23 cellular contexts compared by ENCODE assay signal in genomic region chr4:85543832-85544231, GRCh38.
DNase-seq lines count a peak whose midpoint lies in the region; ATAC-seq and TF ChIP-seq lines count a peak whose summit lies in the region.
"Had no signal": no experiment of that assay in that cellular context is flagged by ENCODE, and none has a peak within 500 bp of the region (broad histone marks: within the 10 kb centered on the region; RNA-seq: fewer than 3 reads in every experiment).

No MANE protein-coding gene starts in this region.

- H3K9me2 ChIP-seq in Karpas-422 (replicated peaks; ENCODE audit: insufficient read depth, low read length), result no peaks in the 10 kb centered on the region

- CTCF ChIA-PET in activated CD8-positive, alpha-beta T cell treated with anti-CD3 and anti-CD28 coated beads, Interleukin-2, amount 10 ng/mL, durations not matched to agents 7 days and 5 days (lab: Charles Lee), result no interaction called here

- H3K27ac Mint-ChIP-seq in activated CD8-positive, alpha-beta T cell treated with anti-CD3 and anti-CD28 coated beads, Interleukin-2, amount 10 ng/mL, durations not matched to agents 7 days and 5 days, result no peak overlapping the region
- no peak overlapping the region for H3K27ac Mint-ChIP-seq in activated T-cell treated with anti-CD3 and anti-CD28 coated beads, Interleukin-2, amount 50 U/mL, for 24 hours
- H3K27ac Mint-ChIP-seq: activated CD4-positive, alpha-beta T cell treated with anti-CD3 and anti-CD28 coated beads, Interleukin-2, amount 10 ng/mL, durations not matched to agents 24 days and 14 days; activated naive CD8-positive, alpha-beta T cell treated with anti-CD3 and anti-CD28 coated beads, Interleukin-2, amount 50 U/mL, for 24 hours; HFFc6; type B pancreatic cell had no signal

- no peaks in the 10 kb centered on the region for H3K9me3 ChIP-seq in Karpas-422 (ENCODE audit: low read length)
- H3K9me3 ChIP-seq: neutrophil, sigmoid colon had no signal

- no peak for ATAC-seq in activated CD8-positive, alpha-beta T cell treated with anti-CD3 and anti-CD28 coated beads, Interleukin-2, amount 10 ng/mL, durations not matched to agents 7 days and 5 days
- ATAC-seq: activated naive CD8-positive, alpha-beta T cell treated with anti-CD3 and anti-CD28 coated beads, Interleukin-2, amount 50 U/mL, for 24 hours; activated T-cell treated with anti-CD3 and anti-CD28 coated beads, Interleukin-2, amount 50 U/mL, for 4 hours had no signal

- H3K4me2 ChIP-seq in Karpas-422 (ENCODE audit: low read depth, low read length, poor library complexity, severe bottlenecking), result no peak overlapping the region
- H3K4me2 ChIP-seq: KMS-11 had no signal

- no peaks in the 10 kb centered on the region for H4K20me1 ChIP-seq in Karpas-422 (ENCODE audit: insufficient read depth, low read depth, low read length)

- H3K4me1 ChIP-seq in Karpas-422 (ENCODE audit: low read length), result peaks cover 26% of the 10 kb centered on the region
- H3K4me1 ChIP-seq: sigmoid colon had no signal

- TF ChIP-seq CTCF in AG10803 (conservative IDR thresholded peaks at IDR 0.05; ENCODE audit: low read length), result no peak
- TF ChIP-seq CTCF in choroid plexus epithelial cell (conservative IDR thresholded peaks at IDR 0.05; ENCODE audit: low read depth, low read length), result no peak
- TF ChIP-seq CTCF in GM20000 (IDR thresholded peaks at IDR 0.05; ENCODE audit: extremely low read depth, missing control alignments), result no peak

- peaks cover 81% of the 10 kb centered on the region for H3K79me2 ChIP-seq in Karpas-422 (ENCODE audit: low read length)

- DNase-seq in AG10803 (ENCODE audit: low read depth), result peak; percentile 67
- no peak for DNase-seq in Karpas-422
- DNase-seq in choroid plexus epithelial cell (ENCODE audit: low read depth), result peak; percentile 51
- peak; percentile 13 for DNase-seq in left kidney (ENCODE audit: low read depth, low spot score)
- no peak for DNase-seq in NOMO-1 treated with DMSO at 0.1 percent for 48 hours (lab: John Stamatoyannopoulos, UW; ENCODE audit: unreplicated experiment)
- no peak for DNase-seq in activated CD8-positive, alpha-beta T cell treated with anti-CD3 and anti-CD28 coated beads, Interleukin-2, amount 10 ng/mL, durations not matched to agents 7 days and 5 days
- DNase-seq in GM20000 (ENCODE audit: low spot score), result no peak
- DNase-seq in activated T-cell treated with anti-CD3 and anti-CD28 coated beads, Interleukin-2, amount 50 U/mL, for 24 hours, result no peak
- DNase-seq: activated CD4-positive, alpha-beta T cell treated with anti-CD3 and anti-CD28 coated beads, Interleukin-2, amount 10 ng/mL, durations not matched to agents 24 days and 14 days; activated naive CD8-positive, alpha-beta T cell treated with anti-CD3 and anti-CD28 coated beads, Interleukin-2, amount 50 U/mL, for 24 hours; activated T-cell treated with anti-CD3 and anti-CD28 coated beads, Interleukin-2, amount 50 U/mL, for 4 hours; AML-193; erythroblast; HFFc6; NCI-H1417; NK-92 treated with Interleukin-12 subunit alpha and Interleukin-12 subunit beta, amount 100 ng/mL, for 24 hours; SIG-M5; sigmoid colon; stimulated activated CD4-positive, alpha-beta T cell treated with anti-CD3 and anti-CD28 coated beads, Interleukin-4, amount 100 ng/mL, for 24 hours; T-helper 9 cell had no signal

- no peaks in the 10 kb centered on the region for H3K36me3 ChIP-seq in Karpas-422 (ENCODE audit: insufficient read depth, low read length)
- H3K36me3 ChIP-seq: neutrophil, sigmoid colon had no signal

- POLR2A ChIA-PET in activated CD8-positive, alpha-beta T cell treated with anti-CD3 and anti-CD28 coated beads, Interleukin-2, amount 10 ng/mL, durations not matched to agents 7 days and 5 days (lab: Charles Lee), result no interaction called here

- no peaks in the 10 kb centered on the region for H3K27me3 ChIP-seq in Karpas-422 (ENCODE audit: low read length)
- H3K27me3 ChIP-seq: neutrophil, sigmoid colon had no signal

- H3K4me3 ChIP-seq in AG10803 (ENCODE audit: low read length) (no peak overlapping the region), Karpas-422 (ENCODE audit: low read length) (no peak overlapping the region), choroid plexus epithelial cell (ENCODE audit: low read depth, low read length) (no peak overlapping the region)
- H3K4me3 ChIP-seq: sigmoid colon had no signal

- no peak overlapping the region for H3K9ac ChIP-seq in Karpas-422 (ENCODE audit: low read length)
- H3K9ac ChIP-seq: KMS-11 had no signal

- no peaks in the 10 kb centered on the region for H3K36me3 Mint-ChIP-seq in activated CD8-positive, alpha-beta T cell treated with anti-CD3 and anti-CD28 coated beads, Interleukin-2, amount 10 ng/mL, durations not matched to agents 7 days and 5 days (ENCODE audit: low read depth)
- H3K36me3 Mint-ChIP-seq in activated T-cell treated with anti-CD3 and anti-CD28 coated beads, Interleukin-2, amount 50 U/mL, for 24 hours (ENCODE audit: low read depth), result no peaks in the 10 kb centered on the region
- H3K36me3 Mint-ChIP-seq: type B pancreatic cell had no signal

- H3K4me1 Mint-ChIP-seq in activated CD8-positive, alpha-beta T cell treated with anti-CD3 and anti-CD28 coated beads, Interleukin-2, amount 10 ng/mL, durations not matched to agents 7 days and 5 days (ENCODE audit: low read depth), result no peaks in the 10 kb centered on the region
- H3K4me1 Mint-ChIP-seq in activated T-cell treated with anti-CD3 and anti-CD28 coated beads, Interleukin-2, amount 50 U/mL, for 24 hours (ENCODE audit: low read depth), result no peaks in the 10 kb centered on the region
- H3K4me1 Mint-ChIP-seq: activated CD4-positive, alpha-beta T cell treated with anti-CD3 and anti-CD28 coated beads, Interleukin-2, amount 10 ng/mL, durations not matched to agents 24 days and 14 days; activated naive CD8-positive, alpha-beta T cell treated with anti-CD3 and anti-CD28 coated beads, Interleukin-2, amount 50 U/mL, for 24 hours had no signal

- 0 out of 2 replicates have a peak overlapping the region, but pooled peaks have one; percentile 24 for H3K27ac ChIP-seq in Karpas-422 (ENCODE audit: low read length)
- H3K27ac ChIP-seq: KMS-11, neutrophil, sigmoid colon had no signal

- H3K27me3 Mint-ChIP-seq in activated CD8-positive, alpha-beta T cell treated with anti-CD3 and anti-CD28 coated beads, Interleukin-2, amount 10 ng/mL, durations not matched to agents 7 days and 5 days (ENCODE audit: low read depth), result no peaks in the 10 kb centered on the region
- no peaks in the 10 kb centered on the region for H3K27me3 Mint-ChIP-seq in activated T-cell treated with anti-CD3 and anti-CD28 coated beads, Interleukin-2, amount 50 U/mL, for 24 hours
- H3K27me3 Mint-ChIP-seq: activated CD4-positive, alpha-beta T cell treated with anti-CD3 and anti-CD28 coated beads, Interleukin-2, amount 10 ng/mL, durations not matched to agents 24 days and 14 days; activated naive CD8-positive, alpha-beta T cell treated with anti-CD3 and anti-CD28 coated beads, Interleukin-2, amount 50 U/mL, for 24 hours; type B pancreatic cell had no signal

- no peaks in the 10 kb centered on the region for H3K9me3 Mint-ChIP-seq in activated CD8-positive, alpha-beta T cell treated with anti-CD3 and anti-CD28 coated beads, Interleukin-2, amount 10 ng/mL, durations not matched to agents 7 days and 5 days (ENCODE audit: insufficient read depth)
- H3K9me3 Mint-ChIP-seq in activated T-cell treated with anti-CD3 and anti-CD28 coated beads, Interleukin-2, amount 50 U/mL, for 24 hours, result no peaks in the 10 kb centered on the region
- H3K9me3 Mint-ChIP-seq: activated CD4-positive, alpha-beta T cell treated with anti-CD3 and anti-CD28 coated beads, Interleukin-2, amount 10 ng/mL, durations not matched to agents 24 days and 14 days; activated naive CD8-positive, alpha-beta T cell treated with anti-CD3 and anti-CD28 coated beads, Interleukin-2, amount 50 U/mL, for 24 hours; HFFc6; type B pancreatic cell had no signal

- no peak overlapping the region for H2AFZ ChIP-seq in Karpas-422 (ENCODE audit: low read length)

- no peak overlapping the region for H3K4me3 Mint-ChIP-seq in activated CD8-positive, alpha-beta T cell treated with anti-CD3 and anti-CD28 coated beads, Interleukin-2, amount 10 ng/mL, durations not matched to agents 7 days and 5 days
- H3K4me3 Mint-ChIP-seq in activated T-cell treated with anti-CD3 and anti-CD28 coated beads, Interleukin-2, amount 50 U/mL, for 24 hours, result no peak overlapping the region
- H3K4me3 Mint-ChIP-seq: activated CD4-positive, alpha-beta T cell treated with anti-CD3 and anti-CD28 coated beads, Interleukin-2, amount 10 ng/mL, durations not matched to agents 24 days and 14 days; activated naive CD8-positive, alpha-beta T cell treated with anti-CD3 and anti-CD28 coated beads, Interleukin-2, amount 50 U/mL, for 24 hours; activated T-cell treated with anti-CD3 and anti-CD28 coated beads, Interleukin-2, amount 50 U/mL, for 4 hours; HFFc6; type B pancreatic cell had no signal

Comparison
In these comparisons a context has a peak if more than half of its experiments do, and no peak if none do; other contexts are left out.
1. DNase-seq: peak in AG10803 (single experiment), choroid plexus epithelial cell (single experiment) and left kidney (single experiment); none in Karpas-422 (single experiment), NOMO-1 treated with DMSO at 0.1 percent for 48 hours (single experiment), activated CD8-positive, alpha-beta T cell treated with anti-CD3 and anti-CD28 coated beads, Interleukin-2, amount 10 ng/mL, durations not matched to agents 7 days and 5 days (single experiment), GM20000 (single experiment) and activated T-cell treated with anti-CD3 and anti-CD28 coated beads, Interleukin-2, amount 50 U/mL, for 24 hours (single experiment).